In the genomic region with DNA sequence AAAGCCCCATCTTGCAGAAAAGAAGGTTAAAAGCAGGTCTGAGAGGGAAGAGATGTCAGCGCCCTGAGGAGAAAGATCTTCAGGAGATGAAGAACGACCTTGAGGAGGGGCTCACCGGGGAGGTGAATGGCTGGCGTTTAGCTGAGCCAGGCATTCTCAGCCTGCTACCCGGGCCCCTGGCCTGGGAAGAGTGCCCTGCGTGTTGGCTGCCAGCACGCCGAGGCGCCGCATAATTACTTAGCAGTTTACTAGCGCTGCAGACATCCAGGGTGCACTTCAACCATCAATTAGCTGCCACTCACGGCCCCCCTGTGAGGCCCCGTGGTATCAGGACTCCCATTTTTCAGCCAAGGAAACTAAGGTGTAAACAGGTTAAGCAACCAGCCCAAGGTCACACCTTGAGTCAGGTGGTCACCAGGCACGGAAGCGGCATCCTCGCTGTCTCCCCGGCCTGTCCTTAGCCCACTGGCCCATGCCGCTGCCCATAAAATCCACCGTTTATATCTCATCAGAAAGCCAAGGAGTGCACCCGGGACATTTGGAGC, we compare ENCODE assay signal across 21 cellular contexts.
"Had no signal": no experiment of that assay in that cellular context is flagged by ENCODE, and none has a peak within 500 bp of the region (broad histone marks: within the 10 kb centered on the region; RNA-seq: fewer than 3 reads in every experiment).

No MANE protein-coding gene starts in this region.

- H3K4me1 ChIP-seq: colonic mucosa, lower lobe of right lung, uterus had no signal

- DNase-seq: activated B cell treated with CpG ODN at 0.5 μM for 24 hours; activated CD4-positive, alpha-beta T cell treated with anti-CD3 and anti-CD28 coated beads for 48 hours; activated CD8-positive, alpha-beta T cell treated with anti-CD3 and anti-CD28 coated beads for 36 hours; activated gamma-delta T cell treated with Interleukin-2 at 50 U/mL for 16 hours; activated naive CD8-positive, alpha-beta T cell treated with anti-CD3 and anti-CD28 coated beads, Interleukin-2, amount 10 ng/mL, durations not matched to agents 7 days and 5 days; activated T-cell treated with anti-CD3 and anti-CD28 coated beads, Interleukin-2, amount 50 U/mL, for 48 hours; central memory CD4-positive, alpha-beta T cell; colonic mucosa; effector CD4-positive, alpha-beta T cell; esophagus squamous epithelium; heart left ventricle; left cardiac atrium; lower lobe of right lung; stimulated activated CD4-positive, alpha-beta T cell treated with anti-CD3 and anti-CD28 coated beads, Interleukin-4, amount 100 ng/mL, for 24 hours; stimulated activated naive CD4-positive, alpha-beta T cell; uterus had no signal

- H3K4me3 Mint-ChIP-seq: activated B cell treated with CpG ODN at 0.5 μM for 24 hours; activated CD8-positive, alpha-beta T cell treated with anti-CD3 and anti-CD28 coated beads for 36 hours; activated naive CD8-positive, alpha-beta T cell treated with anti-CD3 and anti-CD28 coated beads, Interleukin-2, amount 10 ng/mL, durations not matched to agents 7 days and 5 days; brain; T-helper 2 cell treated with Interferon-gamma antibody and Interleukin-4, amounts not matched to agents 5 μg/mL and 100 μg/mL, for 36 hours had no signal

- H3K9me3 ChIP-seq: colonic mucosa, esophagus squamous epithelium, heart left ventricle, lower lobe of right lung, neutrophil, uterus had no signal

- H3K9me3 Mint-ChIP-seq: activated B cell treated with CpG ODN at 0.5 μM for 24 hours; activated CD8-positive, alpha-beta T cell treated with anti-CD3 and anti-CD28 coated beads for 36 hours; activated naive CD8-positive, alpha-beta T cell treated with anti-CD3 and anti-CD28 coated beads, Interleukin-2, amount 10 ng/mL, durations not matched to agents 7 days and 5 days; T-helper 2 cell treated with Interferon-gamma antibody and Interleukin-4, amounts not matched to agents 5 μg/mL and 100 μg/mL, for 36 hours had no signal

- H3K4me1 Mint-ChIP-seq: activated B cell treated with CpG ODN at 0.5 μM for 24 hours; activated naive CD8-positive, alpha-beta T cell treated with anti-CD3 and anti-CD28 coated beads, Interleukin-2, amount 10 ng/mL, durations not matched to agents 7 days and 5 days had no signal

- H3K27ac Mint-ChIP-seq: activated B cell treated with CpG ODN at 0.5 μM for 24 hours; activated CD8-positive, alpha-beta T cell treated with anti-CD3 and anti-CD28 coated beads for 36 hours; activated naive CD8-positive, alpha-beta T cell treated with anti-CD3 and anti-CD28 coated beads, Interleukin-2, amount 10 ng/mL, durations not matched to agents 7 days and 5 days; brain; T-helper 2 cell treated with Interferon-gamma antibody and Interleukin-4, amounts not matched to agents 5 μg/mL and 100 μg/mL, for 36 hours had no signal

- ATAC-seq: activated CD8-positive, alpha-beta T cell treated with anti-CD3 and anti-CD28 coated beads for 36 hours; heart left ventricle; left cardiac atrium; lower lobe of right lung had no signal

- H3K36me3 ChIP-seq: colonic mucosa, esophagus squamous epithelium, heart left ventricle, lower lobe of right lung, neutrophil, tibial nerve, uterus had no signal

- H3K36me3 Mint-ChIP-seq: activated naive CD8-positive, alpha-beta T cell treated with anti-CD3 and anti-CD28 coated beads, Interleukin-2, amount 10 ng/mL, durations not matched to agents 7 days and 5 days; brain had no signal

- H3K27me3 ChIP-seq: colonic mucosa, heart left ventricle, neutrophil, tibial nerve, uterus had no signal

- H3K27me3 Mint-ChIP-seq: activated B cell treated with CpG ODN at 0.5 μM for 24 hours; activated CD8-positive, alpha-beta T cell treated with anti-CD3 and anti-CD28 coated beads for 36 hours; activated naive CD8-positive, alpha-beta T cell treated with anti-CD3 and anti-CD28 coated beads, Interleukin-2, amount 10 ng/mL, durations not matched to agents 7 days and 5 days had no signal

- H3K4me3 ChIP-seq: colonic mucosa, esophagus squamous epithelium, heart left ventricle, lower lobe of right lung, skin epidermis, tibial nerve, uterus had no signal
